ENCODE assay signal across 26 cellular contexts in the genomic region with DNA sequence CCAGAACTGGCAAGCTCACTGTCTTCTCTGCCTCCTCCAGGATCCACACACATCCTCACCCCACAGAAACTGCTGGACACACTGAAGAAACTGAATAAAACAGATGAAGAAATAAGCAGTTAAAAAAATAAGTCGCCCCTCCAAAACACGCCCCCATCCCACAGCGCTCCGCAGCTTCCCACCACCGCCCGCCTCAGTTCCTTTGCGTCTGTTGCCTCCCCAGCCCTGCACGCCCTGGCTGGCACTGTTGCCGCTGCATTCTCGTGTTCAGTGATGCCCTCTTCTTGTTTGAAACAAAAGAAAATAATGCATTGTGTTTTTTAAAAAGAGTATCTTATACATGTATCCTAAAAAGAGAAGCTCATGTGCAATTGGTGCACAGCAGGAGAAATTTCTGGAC. TPM values are rescaled to one million over a fixed set of nuclear protein-coding genes. Genes with fewer than 3 reads are reported as not detected.
DNase-seq lines count a peak whose midpoint lies in the region; ATAC-seq and TF ChIP-seq lines count a peak whose summit lies in the region.
"Had no signal": no experiment of that assay in that cellular context is flagged by ENCODE, and none has a peak within 500 bp of the region (broad histone marks: within the 10 kb centered on the region; RNA-seq: fewer than 3 reads in every experiment).

No MANE protein-coding gene starts in this region.

- no peak overlapping the region for H3K4me3 ChIP-seq in dorsolateral prefrontal cortex
- H3K4me3 ChIP-seq: BLaER1, GM12878 had no signal

- H3K27ac ChIP-seq in caudate nucleus (ENCODE audit: low read depth, low read length), result peak overlapping the region; percentile 26
- H3K27ac ChIP-seq in dorsolateral prefrontal cortex, result peak overlapping the region in 54 of 59 donors; percentile 1 to 96 (median 69)
- peak overlapping the region; percentile 51 for H3K27ac ChIP-seq in temporal lobe (ENCODE audit: low read depth, low read length)
- H3K27ac ChIP-seq: BLaER1 had no signal

- no peak for DNase-seq in caudate nucleus (lab: John Stamatoyannopoulos, UW)
- DNase-seq in dorsolateral prefrontal cortex, result no peak
- DNase-seq: 8988T; ACHN; BE2C; C1 segment of cervical spinal cord; CD4-positive, alpha-beta memory T cell; CD4-positive, CD25-positive, alpha-beta regulatory T cell; COR-L47; DMS 273 treated with DMSO at 0.1 percent for 48 hours; DMS153; DMS53; DMS79; DND-41; EL; GDM1 had no signal

- ATAC-seq in HG03432 (IDR thresholded peaks at IDR 0.05; ENCODE audit: unreplicated experiment) (no peak), HG02610 (IDR thresholded peaks at IDR 0.05; ENCODE audit: unreplicated experiment) (no peak), GM18498 (IDR thresholded peaks at IDR 0.05; ENCODE audit: unreplicated experiment) (no peak)
- ATAC-seq: GM12878 had no signal

- H3K27me3 ChIP-seq in dorsolateral prefrontal cortex, result no peaks in the 10 kb centered on the region
- H3K27me3 ChIP-seq: BE2C, BLaER1 had no signal

- intact Hi-C loops in dorsolateral prefrontal cortex (cut with DNase I), result no loop called here

- TF ChIP-seq CTCF in dorsolateral prefrontal cortex (IDR thresholded peaks at IDR 0.05 in 54 of 56, conservative IDR thresholded peaks at IDR 0.05 in 2 of 56; ENCODE audit: low read depth in 1 of 56, partially characterized antibody in 56 of 56), result no peak

RNA-seq across cellular contexts. Expression of a gene that starts 16.1 kb away (rescaled TPM):
- 1 to 10 TPM in 12 of 120 experiments, under 1 TPM in 92, not detected in 16; 0.11 to 1.7 (median 0.55) TPM for total RNA-seq in dorsolateral prefrontal cortex
- total RNA-seq in temporal lobe, result under 0.01 TPM
- total RNA-seq: A673; CD4-positive, CD25-positive, alpha-beta regulatory T cell; CD8-positive, alpha-beta memory T cell; Daoy; G401; GM12878 had no signal

RNA-seq across cellular contexts. Expression of a gene that starts 24.7 kb away (rescaled TPM):
- 10 to 100 TPM in 94 of 120 experiments, 1 to 10 TPM in 26; 4.2 to 19.6 (median 11.9) TPM for total RNA-seq in dorsolateral prefrontal cortex
- 5.2 TPM for total RNA-seq in temporal lobe

RNA-seq across cellular contexts. Expression of a gene that starts 25.1 kb away (rescaled TPM):
- total RNA-seq in dorsolateral prefrontal cortex (1 to 10 TPM in 3 of 120 experiments, under 1 TPM in 107, not detected in 10; 0.15 to 1.4 (median 0.47) TPM), temporal lobe (not detected)
- total RNA-seq: A673, G401, GM12878 had no signal

RNA-seq across cellular contexts. Expression of a gene that starts 44.4 kb away (rescaled TPM):
- total RNA-seq in dorsolateral prefrontal cortex (10 to 100 TPM in 101 of 120 experiments, 1 to 10 TPM in 19; 7.7 to 18.6 (median 12.5) TPM), temporal lobe (6.4 TPM)
